ENCODE assay signal across 9 cellular contexts in the genomic region with DNA sequence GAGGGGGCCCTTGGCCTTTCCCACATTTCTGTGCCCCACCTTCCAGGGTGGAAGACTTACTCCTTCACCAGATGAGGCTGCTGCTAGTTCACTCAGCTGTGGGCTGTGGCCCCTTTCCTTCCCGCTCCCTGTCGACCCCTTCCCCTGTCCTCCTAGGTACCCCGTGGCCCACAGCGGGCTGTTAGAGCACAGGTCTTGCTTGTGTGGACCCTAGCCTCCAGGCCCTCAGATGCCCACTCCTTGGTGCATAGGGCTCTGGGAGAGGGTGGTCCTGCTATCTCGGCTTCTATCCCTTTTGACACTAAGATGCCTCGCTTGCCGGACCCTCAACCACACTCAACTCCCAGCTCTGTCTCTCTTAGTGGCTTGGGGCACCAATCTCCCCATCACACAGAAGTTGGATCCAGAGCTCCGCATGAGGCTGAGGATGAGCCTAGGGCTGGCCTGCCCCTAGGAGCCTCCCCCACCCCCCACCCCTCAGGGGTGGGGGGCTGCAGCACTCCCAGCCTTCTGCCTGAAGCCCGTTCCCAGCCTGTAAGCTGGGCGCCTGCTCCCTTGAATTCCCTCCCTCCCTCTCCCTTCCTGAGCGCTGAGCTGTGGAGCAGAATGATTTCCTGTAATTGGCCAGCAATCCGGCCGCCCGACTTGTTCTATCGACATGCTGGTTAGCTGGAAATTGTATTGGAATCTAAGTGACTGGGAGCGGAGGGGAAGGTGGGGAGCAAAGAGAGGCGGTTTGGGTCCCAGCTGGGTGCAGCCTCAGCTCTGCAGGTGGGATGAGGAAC. TPM values are rescaled to one million over a fixed set of nuclear protein-coding genes. Genes with fewer than 3 reads are reported as not detected.
DNase-seq lines count a peak whose midpoint lies in the region; ATAC-seq and TF ChIP-seq lines count a peak whose summit lies in the region.
"Had no signal": no experiment of that assay in that cellular context is flagged by ENCODE, and none has a peak within 500 bp of the region (broad histone marks: within the 10 kb centered on the region; RNA-seq: fewer than 3 reads in every experiment).

No MANE protein-coding gene starts in this region.

- in situ Hi-C loops in brain microvascular endothelial cell (cut with HindIII; ENCODE audit: low pct_ligation_motif_present, low sequenced_read_pairs), result loop anchor here (25.0 kb wide), 1 partner anchor 108 kb away; a partner anchor contains a TSS

- H3K9me3 ChIP-seq in stomach, result no peaks in the 10 kb centered on the region

- H3K36me3 Mint-ChIP-seq in T-helper 1 cell treated with Interleukin-12 subunit alpha and Interleukin-12 subunit beta and Interleukin-4 antibody, amounts not matched to agents 30 μg/mL and 1 μg/mL, for 36 hours (ENCODE audit: low read depth), result peaks cover 4% of the 10 kb centered on the region

- H3K4me3 Mint-ChIP-seq in T-helper 1 cell treated with Interleukin-12 subunit alpha and Interleukin-12 subunit beta and Interleukin-4 antibody, amounts not matched to agents 30 μg/mL and 1 μg/mL, for 36 hours, result peak overlapping the region; percentile 62

- ATAC-seq in GM21528 (IDR thresholded peaks at IDR 0.05; ENCODE audit: low FRiP score, unreplicated experiment), result no peak
- ATAC-seq in HG02642 (IDR thresholded peaks at IDR 0.05; ENCODE audit: poor library complexity, unreplicated experiment), result no peak
- ATAC-seq in stimulated activated naive CD8-positive, alpha-beta T cell treated with anti-CD3 and anti-CD28 coated beads, Interleukin-15, Interleukin-2, amounts not matched to agents 100 U/mL and 50 U/mL, for 24 hours, result no peak

- peaks cover 35% of the 10 kb centered on the region for H3K27me3 Mint-ChIP-seq in T-helper 1 cell treated with Interleukin-12 subunit alpha and Interleukin-12 subunit beta and Interleukin-4 antibody, amounts not matched to agents 30 μg/mL and 1 μg/mL, for 36 hours (ENCODE audit: low read depth)

- TF ChIP-seq POLR2A in stomach (IDR thresholded peaks at IDR 0.05), result no peak

- TF ChIP-seq CTCF in brain microvascular endothelial cell (IDR thresholded peaks at IDR 0.05; ENCODE audit: low read depth, low read length, missing control alignments), result no peak
- no peak for TF ChIP-seq CTCF in kidney epithelial cell (IDR thresholded peaks at IDR 0.05; ENCODE audit: insufficient read depth, low read length, poor library complexity, severe bottlenecking)
- no peak for TF ChIP-seq CTCF in stomach (IDR thresholded peaks at IDR 0.05)

- no peak for DNase-seq in T-helper 1 cell
- peak; percentile 15 for DNase-seq in brain microvascular endothelial cell
- DNase-seq in kidney epithelial cell (ENCODE audit: low read depth), result peak; percentile 19
- peak; percentile 45 for DNase-seq in stomach
- DNase-seq in stimulated activated naive CD8-positive, alpha-beta T cell treated with anti-CD3 and anti-CD28 coated beads, Interleukin-15, Interleukin-2, amounts not matched to agents 100 U/mL and 50 U/mL, for 24 hours, result no peak

- H3K27ac ChIP-seq in brain microvascular endothelial cell (no peak overlapping the region), stomach (peak overlapping the region in 4 of 5 donors; percentile 58 to 78 (median 74))
- H3K27ac ChIP-seq: HL-60 had no signal

- no peak overlapping the region for H3K27ac Mint-ChIP-seq in T-helper 1 cell treated with Interleukin-12 subunit alpha and Interleukin-12 subunit beta and Interleukin-4 antibody, amounts not matched to agents 30 μg/mL and 1 μg/mL, for 36 hours

- no peaks in the 10 kb centered on the region for H3K9me3 Mint-ChIP-seq in T-helper 1 cell treated with Interleukin-12 subunit alpha and Interleukin-12 subunit beta and Interleukin-4 antibody, amounts not matched to agents 30 μg/mL and 1 μg/mL, for 36 hours

- H3K4me3 ChIP-seq in brain microvascular endothelial cell (ENCODE audit: low read depth, low read length) (no peak overlapping the region), kidney epithelial cell (ENCODE audit: low read depth, low read length) (no peak overlapping the region), stomach (no peak overlapping the region)

- peaks cover 12% of the 10 kb centered on the region for H3K4me1 Mint-ChIP-seq in T-helper 1 cell treated with Interleukin-12 subunit alpha and Interleukin-12 subunit beta and Interleukin-4 antibody, amounts not matched to agents 30 μg/mL and 1 μg/mL, for 36 hours (ENCODE audit: low read depth)

- TF ChIP-seq EP300 in stomach (IDR thresholded peaks at IDR 0.05), result no peak

- peaks cover 37 to 52% (median 43%) of the 10 kb centered on the region in 4 donors for H3K4me1 ChIP-seq in stomach

- 22 to 55% (median 35%) methylated on average over 9 to 17 of the region's 17 CpGs for WGBS in stomach, 5 donors

- H3K36me3 ChIP-seq in brain microvascular endothelial cell (replicated peaks) (no peaks in the 10 kb centered on the region), kidney epithelial cell (ENCODE audit: control insufficient read depth, insufficient read depth, low read length) (no peaks in the 10 kb centered on the region), stomach (peaks cover 0 to 19% (median 12%) of the 10 kb centered on the region in 4 donors)

- H3K27me3 ChIP-seq in brain microvascular endothelial cell (replicated peaks) (no peaks in the 10 kb centered on the region), kidney epithelial cell (ENCODE audit: control insufficient read depth, insufficient read depth, low read length) (peaks cover 4% of the 10 kb centered on the region), stomach (peaks cover 0 to 37% (median 13%) of the 10 kb centered on the region in 3 donors)

- intact Hi-C loops in stomach (cut with DNase I; ENCODE audit: low total_unique reads), result loop anchor here (5.0 to 10.0 kb wide), 2 partner anchors 98 to 246 kb away; no protein-coding TSS in a partner anchor

RNA-seq across cellular contexts. Expression of a gene that starts 30.9 kb away (rescaled TPM):
- total RNA-seq in kidney epithelial cell (61.5 and 65.9 TPM in 2 replicates), stomach (10 to 100 TPM in 3 of 5 donors, 1 to 10 TPM in 2; 2.3 to 22.9 (median 14.9) TPM)
- polyA plus RNA-seq in stomach, result 10 to 100 TPM in 2 of 3 donors, 1 to 10 TPM in 1; 9.5 to 17.2 (median 11.5) TPM

RNA-seq across cellular contexts. Expression of a gene that starts 40.6 kb away (rescaled TPM):
- total RNA-seq in kidney epithelial cell (68.0 and 82.0 TPM in 2 replicates), stomach (100 to 1,000 TPM in 2 of 5 donors, 10 to 100 TPM in 3; 30.1 to 229 (median 74.0) TPM)
- 100 to 1,000 TPM in 1 of 3 donors, 10 to 100 TPM in 2; 23.3 to 230 (median 49.7) TPM for polyA plus RNA-seq in stomach

RNA-seq across cellular contexts. Expression of a gene that starts 52.4 kb away (rescaled TPM):
- total RNA-seq in kidney epithelial cell (0.08 TPM in 1 of 2 replicates, not detected in the other), stomach (10 to 100 TPM in 2 of 5 donors, 1 to 10 TPM in 2, not detected in 1; 2.2 to 16.3 (median 8.1) TPM)
- polyA plus RNA-seq in stomach, result 1 to 10 TPM; 2.9 to 8.6 (median 5.2) TPM

Comparison
In these comparisons a context has a peak if more than half of its experiments do, and no peak if none do; other contexts are left out.
1. DNase-seq: peak in brain microvascular endothelial cell (single experiment), kidney epithelial cell (single experiment) and stomach (single experiment); none in T-helper 1 cell (0 of 5) and stimulated activated naive CD8-positive, alpha-beta T cell treated with anti-CD3 and anti-CD28 coated beads, Interleukin-15, Interleukin-2, amounts not matched to agents 100 U/mL and 50 U/mL, for 24 hours (single experiment).